ENCODE assay signal across 10 cellular contexts in genomic region chr12:46660719-46661118, GRCh38.
DNase-seq lines count a peak whose midpoint lies in the region; ATAC-seq and TF ChIP-seq lines count a peak whose summit lies in the region.
"Had no signal": no experiment of that assay in that cellular context is flagged by ENCODE, and none has a peak within 500 bp of the region (broad histone marks: within the 10 kb centered on the region; RNA-seq: fewer than 3 reads in every experiment).

No MANE protein-coding gene starts in this region.

- 26 to 38% methylated on average over 5 of the region's 5 CpGs for WGBS in gastroesophageal sphincter (ENCODE audit: low coverage in 1 of 2), 2 donors
- 51 to 69% (median 57%) methylated on average over 5 of the region's 5 CpGs for WGBS in stomach, 5 donors

- peak overlapping the region; percentile 16 for H3K27ac Mint-ChIP-seq in T-helper 1 cell treated with Interleukin-12 subunit alpha and Interleukin-12 subunit beta and Interleukin-4 antibody, amounts not matched to agents 30 μg/mL and 1 μg/mL, for 36 hours

- intact Hi-C loops in stomach (cut with DNase I; ENCODE audit: low total_unique reads), result no loop called here
- intact Hi-C loops in posterior cingulate gyrus (cut with DNase I), result loop anchor here (5.0 to 10.0 kb wide), 2 partner anchors 286 to 318 kb away; partner anchors contain the start of gene SLC38A2

- no peaks in the 10 kb centered on the region for H3K36me3 ChIP-seq in gastroesophageal sphincter
- H3K36me3 ChIP-seq in stomach, result no peaks in the 10 kb centered on the region

- H3K4me3 ChIP-seq in gastroesophageal sphincter (no peak overlapping the region), stomach (no peak overlapping the region)

- no peaks in the 10 kb centered on the region for H3K36me3 Mint-ChIP-seq in T-helper 1 cell treated with Interleukin-12 subunit alpha and Interleukin-12 subunit beta and Interleukin-4 antibody, amounts not matched to agents 30 μg/mL and 1 μg/mL, for 36 hours (ENCODE audit: low read depth)

- peaks cover 40% of the 10 kb centered on the region for H3K4me1 Mint-ChIP-seq in T-helper 1 cell treated with Interleukin-12 subunit alpha and Interleukin-12 subunit beta and Interleukin-4 antibody, amounts not matched to agents 30 μg/mL and 1 μg/mL, for 36 hours (ENCODE audit: low read depth)

- H3K4me3 Mint-ChIP-seq in T-helper 1 cell treated with Interleukin-12 subunit alpha and Interleukin-12 subunit beta and Interleukin-4 antibody, amounts not matched to agents 30 μg/mL and 1 μg/mL, for 36 hours, result peak overlapping the region; percentile 1
- H3K4me3 Mint-ChIP-seq: neural crest cell had no signal

- TF ChIP-seq CTCF in gastroesophageal sphincter (IDR thresholded peaks at IDR 0.05) (no peak), stomach (IDR thresholded peaks at IDR 0.05) (no peak)

- no peaks in the 10 kb centered on the region for H3K27me3 ChIP-seq in gastroesophageal sphincter
- H3K27me3 ChIP-seq in stomach, result no peaks in the 10 kb centered on the region

- H3K27ac ChIP-seq in gastroesophageal sphincter (peak overlapping the region; percentile 74 to 86 (median 78)), stomach (peak overlapping the region in 4 of 5 donors; percentile 16 to 65 (median 60))

- no peak for DNase-seq in T-helper 1 cell
- no peak for DNase-seq in stomach
- DNase-seq in NCI-H2227 treated with DMSO at 0.1 percent for 48 hours (lab: John Stamatoyannopoulos, UW), result no peak
- no peak for DNase-seq in posterior cingulate gyrus

- peak; percentile 3; the same call in 2 of the 3 replicates for ATAC-seq in SK-N-SH treated with all-trans-retinoic acid at 6 μM for 48 hours
- no peak for ATAC-seq in gastroesophageal sphincter
- ATAC-seq in GM21423 (IDR thresholded peaks at IDR 0.05; ENCODE audit: unreplicated experiment), result no peak

- H3K4me1 ChIP-seq in gastroesophageal sphincter, result peaks cover 13 to 43% (median 20%) of the 10 kb centered on the region in 3 donors
- H3K4me1 ChIP-seq in stomach, result peaks cover 5 to 45% (median 25%) of the 10 kb centered on the region in 4 donors

- no peaks in the 10 kb centered on the region for H3K9me3 ChIP-seq in gastroesophageal sphincter
- H3K9me3 ChIP-seq in stomach, result no peaks in the 10 kb centered on the region

- no peak for TF ChIP-seq EP300 in gastroesophageal sphincter (IDR thresholded peaks at IDR 0.05)
- no peak for TF ChIP-seq EP300 in stomach (IDR thresholded peaks at IDR 0.05)

- H3K9me3 Mint-ChIP-seq in T-helper 1 cell treated with Interleukin-12 subunit alpha and Interleukin-12 subunit beta and Interleukin-4 antibody, amounts not matched to agents 30 μg/mL and 1 μg/mL, for 36 hours, result no peaks in the 10 kb centered on the region
- H3K9me3 Mint-ChIP-seq: activated T-helper 17 cell treated with anti-CD3 and anti-CD28 coated beads, Interleukin-2, amount 50 U/mL, for 72 hours; neural crest cell had no signal

- TF ChIP-seq POLR2A in gastroesophageal sphincter (IDR thresholded peaks at IDR 0.05) (no peak), stomach (IDR thresholded peaks at IDR 0.05) (no peak)

- H3K27me3 Mint-ChIP-seq in T-helper 1 cell treated with Interleukin-12 subunit alpha and Interleukin-12 subunit beta and Interleukin-4 antibody, amounts not matched to agents 30 μg/mL and 1 μg/mL, for 36 hours (ENCODE audit: low read depth), result no peaks in the 10 kb centered on the region
- H3K27me3 Mint-ChIP-seq: activated T-helper 17 cell treated with anti-CD3 and anti-CD28 coated beads, Interleukin-2, amount 50 U/mL, for 72 hours had no signal

TF ChIP-seq in SK-N-SH treated with all-trans-retinoic acid at 6 μM for 48 hours, 23 proteins besides CTCF, POLR2A, EP300 and RAD21:
- TF ChIP-seq SNAI2 (CRISPR knock-in tag; IDR thresholded peaks at IDR 0.05), result no peak
- no peak for TF ChIP-seq ARNTL (CRISPR knock-in tag; IDR thresholded peaks at IDR 0.05; ENCODE audit: borderline replicate concordance, low read depth)
- no peak for TF ChIP-seq CSDC2 (CRISPR knock-in tag; IDR thresholded peaks at IDR 0.05)
- TF ChIP-seq TCF4 (CRISPR knock-in tag; IDR thresholded peaks at IDR 0.05; ENCODE audit: borderline replicate concordance), result no peak
